1 cellular context compared by ENCODE assay signal in the genomic region with DNA sequence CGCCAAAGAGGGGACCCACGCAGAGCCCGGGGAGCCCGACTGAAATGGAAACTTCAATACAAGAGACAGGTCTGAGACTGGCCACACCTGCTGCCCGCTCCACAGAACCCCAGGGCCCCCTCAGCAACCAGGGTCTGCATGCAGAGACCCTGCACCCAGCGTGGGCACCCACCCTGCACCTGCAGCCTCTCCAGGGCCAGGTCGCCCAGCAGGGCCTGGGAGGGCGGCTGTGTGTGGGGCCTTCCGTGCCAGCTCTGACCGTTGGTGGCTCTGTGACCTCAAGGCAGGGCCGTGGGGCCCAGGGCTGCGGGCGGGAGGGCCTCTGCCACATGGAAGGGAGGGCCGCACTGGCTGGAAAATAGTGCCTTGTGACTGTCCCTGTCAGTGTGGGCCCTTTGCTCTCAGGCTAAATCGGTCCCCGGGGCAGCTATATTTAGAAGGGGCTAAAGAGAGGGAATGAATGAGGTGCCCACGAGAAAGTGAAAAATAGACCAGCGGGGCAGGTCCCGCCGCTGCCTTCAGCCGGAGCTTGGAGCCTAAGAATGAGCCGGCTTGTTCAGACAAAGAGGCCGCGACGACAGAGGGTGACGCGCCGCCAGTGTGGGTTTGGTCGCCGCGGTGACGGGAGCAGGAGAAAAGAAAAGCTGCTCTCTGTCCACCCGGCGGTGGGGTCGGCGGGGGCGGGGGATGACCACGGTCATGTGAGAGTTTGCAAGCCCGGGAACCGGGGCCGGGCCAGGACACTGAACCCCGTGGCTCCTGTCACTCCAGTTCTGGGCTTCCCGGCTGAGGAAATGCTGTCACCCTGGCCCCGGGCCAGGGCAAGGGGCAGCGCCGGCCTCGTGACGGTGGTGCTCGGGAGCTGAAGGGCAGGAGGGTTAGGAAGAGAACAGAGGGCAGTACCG.
TF ChIP-seq lines count a peak whose summit lies in the region.

No MANE protein-coding gene starts in this region.

TF ChIP-seq in HepG2, 621 proteins besides CTCF, POLR2A, EP300 and RAD21 (continued from another document and continues in another):
- TF ChIP-seq, protein P1, sequence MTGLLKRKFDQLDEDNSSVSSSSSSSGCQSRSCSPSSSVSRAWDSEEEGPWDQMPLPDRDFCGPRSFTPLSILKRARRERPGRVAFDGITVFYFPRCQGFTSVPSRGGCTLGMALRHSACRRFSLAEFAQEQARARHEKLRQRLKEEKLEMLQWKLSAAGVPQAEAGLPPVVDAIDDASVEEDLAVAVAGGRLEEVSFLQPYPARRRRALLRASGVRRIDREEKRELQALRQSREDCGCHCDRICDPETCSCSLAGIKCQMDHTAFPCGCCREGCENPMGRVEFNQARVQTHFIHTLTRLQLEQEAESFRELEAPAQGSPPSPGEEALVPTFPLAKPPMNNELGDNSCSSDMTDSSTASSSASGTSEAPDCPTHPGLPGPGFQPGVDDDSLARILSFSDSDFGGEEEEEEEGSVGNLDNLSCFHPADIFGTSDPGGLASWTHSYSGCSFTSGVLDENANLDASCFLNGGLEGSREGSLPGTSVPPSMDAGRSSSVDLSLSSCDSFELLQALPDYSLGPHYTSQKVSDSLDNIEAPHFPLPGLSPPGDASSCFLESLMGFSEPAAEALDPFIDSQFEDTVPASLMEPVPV (CRISPR knock-in tag; IDR thresholded peaks at IDR 0.05) = peak; percentile 85; the same call in 1 of the 2 replicates
- peak; percentile 76 for TF ChIP-seq EED (CRISPR knock-in tag; IDR thresholded peaks at IDR 0.05)
- 0 out of 2 replicates have a peak, but pooled peaks have one; percentile 42 for TF ChIP-seq ZNF451 (CRISPR knock-in tag; IDR thresholded peaks at IDR 0.05)
- TF ChIP-seq, protein P2, sequence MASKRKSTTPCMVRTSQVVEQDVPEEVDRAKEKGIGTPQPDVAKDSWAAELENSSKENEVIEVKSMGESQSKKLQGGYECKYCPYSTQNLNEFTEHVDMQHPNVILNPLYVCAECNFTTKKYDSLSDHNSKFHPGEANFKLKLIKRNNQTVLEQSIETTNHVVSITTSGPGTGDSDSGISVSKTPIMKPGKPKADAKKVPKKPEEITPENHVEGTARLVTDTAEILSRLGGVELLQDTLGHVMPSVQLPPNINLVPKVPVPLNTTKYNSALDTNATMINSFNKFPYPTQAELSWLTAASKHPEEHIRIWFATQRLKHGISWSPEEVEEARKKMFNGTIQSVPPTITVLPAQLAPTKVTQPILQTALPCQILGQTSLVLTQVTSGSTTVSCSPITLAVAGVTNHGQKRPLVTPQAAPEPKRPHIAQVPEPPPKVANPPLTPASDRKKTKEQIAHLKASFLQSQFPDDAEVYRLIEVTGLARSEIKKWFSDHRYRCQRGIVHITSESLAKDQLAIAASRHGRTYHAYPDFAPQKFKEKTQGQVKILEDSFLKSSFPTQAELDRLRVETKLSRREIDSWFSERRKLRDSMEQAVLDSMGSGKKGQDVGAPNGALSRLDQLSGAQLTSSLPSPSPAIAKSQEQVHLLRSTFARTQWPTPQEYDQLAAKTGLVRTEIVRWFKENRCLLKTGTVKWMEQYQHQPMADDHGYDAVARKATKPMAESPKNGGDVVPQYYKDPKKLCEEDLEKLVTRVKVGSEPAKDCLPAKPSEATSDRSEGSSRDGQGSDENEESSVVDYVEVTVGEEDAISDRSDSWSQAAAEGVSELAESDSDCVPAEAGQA (IDR thresholded peaks at IDR 0.05; ENCODE audit: low read depth) = 0 out of 2 replicates have a peak, but pooled peaks have one; percentile 8
- TF ChIP-seq, protein P2 (CRISPR knock-in tag; IDR thresholded peaks at IDR 0.05; ENCODE audit: borderline replicate concordance) = no peak
- TF ChIP-seq ARNT (IDR thresholded peaks at IDR 0.05) = no peak
- TF ChIP-seq, protein P3, sequence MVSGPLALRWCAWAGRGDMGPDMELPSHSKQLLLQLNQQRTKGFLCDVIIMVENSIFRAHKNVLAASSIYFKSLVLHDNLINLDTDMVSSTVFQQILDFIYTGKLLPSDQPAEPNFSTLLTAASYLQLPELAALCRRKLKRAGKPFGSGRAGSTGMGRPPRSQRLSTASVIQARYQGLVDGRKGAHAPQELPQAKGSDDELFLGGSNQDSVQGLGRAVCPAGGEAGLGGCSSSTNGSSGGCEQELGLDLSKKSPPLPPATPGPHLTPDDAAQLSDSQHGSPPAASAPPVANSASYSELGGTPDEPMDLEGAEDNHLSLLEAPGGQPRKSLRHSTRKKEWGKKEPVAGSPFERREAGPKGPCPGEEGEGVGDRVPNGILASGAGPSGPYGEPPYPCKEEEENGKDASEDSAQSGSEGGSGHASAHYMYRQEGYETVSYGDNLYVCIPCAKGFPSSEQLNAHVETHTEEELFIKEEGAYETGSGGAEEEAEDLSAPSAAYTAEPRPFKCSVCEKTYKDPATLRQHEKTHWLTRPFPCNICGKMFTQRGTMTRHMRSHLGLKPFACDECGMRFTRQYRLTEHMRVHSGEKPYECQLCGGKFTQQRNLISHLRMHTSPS (CRISPR knock-in tag; IDR thresholded peaks at IDR 0.05; ENCODE audit: low read depth) = peak; percentile 80
- 0 out of 2 replicates have a peak, but pooled peaks have one; percentile 27 for TF ChIP-seq ZNF138 (CRISPR knock-in tag; IDR thresholded peaks at IDR 0.05; ENCODE audit: low read depth)
- TF ChIP-seq, protein P4, sequence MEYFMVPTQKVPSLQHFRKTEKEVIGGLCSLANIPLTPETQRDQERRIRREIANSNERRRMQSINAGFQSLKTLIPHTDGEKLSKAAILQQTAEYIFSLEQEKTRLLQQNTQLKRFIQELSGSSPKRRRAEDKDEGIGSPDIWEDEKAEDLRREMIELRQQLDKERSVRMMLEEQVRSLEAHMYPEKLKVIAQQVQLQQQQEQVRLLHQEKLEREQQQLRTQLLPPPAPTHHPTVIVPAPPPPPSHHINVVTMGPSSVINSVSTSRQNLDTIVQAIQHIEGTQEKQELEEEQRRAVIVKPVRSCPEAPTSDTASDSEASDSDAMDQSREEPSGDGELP (IDR thresholded peaks at IDR 0.05; ENCODE audit: borderline replicate concordance, low read depth) = peak; percentile 46; the same call in 1 of the 2 replicates
- peak; percentile 94 for TF ChIP-seq ZNF44 (CRISPR knock-in tag; IDR thresholded peaks at IDR 0.05)
- TF ChIP-seq, protein P5, sequence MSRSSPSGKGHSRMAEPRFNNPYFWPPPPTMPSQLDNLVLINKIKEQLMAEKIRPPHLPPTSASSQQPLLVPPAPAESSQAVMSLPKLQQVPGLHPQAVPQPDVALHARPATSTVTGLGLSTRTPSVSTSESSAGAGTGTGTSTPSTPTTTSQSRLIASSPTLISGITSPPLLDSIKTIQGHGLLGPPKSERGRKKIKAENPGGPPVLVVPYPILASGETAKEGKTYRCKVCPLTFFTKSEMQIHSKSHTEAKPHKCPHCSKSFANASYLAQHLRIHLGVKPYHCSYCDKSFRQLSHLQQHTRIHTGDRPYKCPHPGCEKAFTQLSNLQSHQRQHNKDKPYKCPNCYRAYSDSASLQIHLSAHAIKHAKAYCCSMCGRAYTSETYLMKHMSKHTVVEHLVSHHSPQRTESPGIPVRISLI (CRISPR knock-in tag; IDR thresholded peaks at IDR 0.05; ENCODE audit: borderline replicate concordance) = peak; percentile 42; the same call in 1 of the 2 replicates
- TF ChIP-seq, protein P6, sequence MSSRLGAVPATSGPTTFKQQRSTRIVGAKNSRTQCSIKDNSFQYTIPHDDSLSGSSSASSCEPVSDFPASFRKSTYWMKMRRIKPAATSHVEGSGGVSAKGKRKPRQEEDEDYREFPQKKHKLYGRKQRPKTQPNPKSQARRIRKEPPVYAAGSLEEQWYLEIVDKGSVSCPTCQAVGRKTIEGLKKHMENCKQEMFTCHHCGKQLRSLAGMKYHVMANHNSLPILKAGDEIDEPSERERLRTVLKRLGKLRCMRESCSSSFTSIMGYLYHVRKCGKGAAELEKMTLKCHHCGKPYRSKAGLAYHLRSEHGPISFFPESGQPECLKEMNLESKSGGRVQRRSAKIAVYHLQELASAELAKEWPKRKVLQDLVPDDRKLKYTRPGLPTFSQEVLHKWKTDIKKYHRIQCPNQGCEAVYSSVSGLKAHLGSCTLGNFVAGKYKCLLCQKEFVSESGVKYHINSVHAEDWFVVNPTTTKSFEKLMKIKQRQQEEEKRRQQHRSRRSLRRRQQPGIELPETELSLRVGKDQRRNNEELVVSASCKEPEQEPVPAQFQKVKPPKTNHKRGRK (CRISPR knock-in tag; IDR thresholded peaks at IDR 0.05) = no peak
- no peak for TF ChIP-seq PAF1 (CRISPR knock-in tag; IDR thresholded peaks at IDR 0.05)
- TF ChIP-seq, protein P7, sequence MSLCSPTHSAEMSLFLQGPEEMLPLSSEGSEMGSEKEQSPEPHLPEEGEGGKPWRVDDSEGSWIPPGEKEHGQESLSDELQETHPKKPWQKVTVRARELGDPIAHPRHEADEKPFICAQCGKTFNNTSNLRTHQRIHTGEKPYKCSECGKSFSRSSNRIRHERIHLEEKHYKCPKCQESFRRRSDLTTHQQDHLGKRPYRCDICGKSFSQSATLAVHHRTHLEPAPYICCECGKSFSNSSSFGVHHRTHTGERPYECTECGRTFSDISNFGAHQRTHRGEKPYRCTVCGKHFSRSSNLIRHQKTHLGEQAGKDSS (CRISPR knock-in tag; IDR thresholded peaks at IDR 0.05; ENCODE audit: borderline replicate concordance, low read depth) = peak; percentile 22; the same call in 1 of the 2 replicates
- TF ChIP-seq ZNF136 (CRISPR knock-in tag; IDR thresholded peaks at IDR 0.05; ENCODE audit: low read depth) = 0 out of 2 replicates have a peak, but pooled peaks have one; percentile 25
- peak; percentile 60; the same call in 1 of the 2 replicates for TF ChIP-seq ZNF350 (CRISPR knock-in tag; IDR thresholded peaks at IDR 0.05; ENCODE audit: borderline replicate concordance, low read depth)
- TF ChIP-seq ZNF619 (CRISPR knock-in tag; IDR thresholded peaks at IDR 0.05) = 0 out of 2 replicates have a peak, but pooled peaks have one; percentile 8
- peak; percentile 24; the same call in 1 of the 2 replicates for TF ChIP-seq ETV5 (CRISPR knock-in tag; IDR thresholded peaks at IDR 0.05; ENCODE audit: borderline replicate concordance)
- TF ChIP-seq ARNTL (CRISPR knock-in tag; IDR thresholded peaks at IDR 0.05) = peak; percentile 90
- no peak; the same call in none of the 2 replicates for TF ChIP-seq ZFP36L1 (CRISPR knock-in tag; IDR thresholded peaks at IDR 0.05)
- no peak for TF ChIP-seq PTBP1 (IDR thresholded peaks at IDR 0.05; ENCODE audit: low read depth, low read length, poor library complexity, severe bottlenecking)
- 0 out of 2 replicates have a peak, but pooled peaks have one; percentile 20 for TF ChIP-seq PCBP1 (IDR thresholded peaks at IDR 0.05; ENCODE audit: borderline replicate concordance, low read depth, low read length)
- no peak for TF ChIP-seq ZNF563 (CRISPR knock-in tag; IDR thresholded peaks at IDR 0.05)
- no peak for TF ChIP-seq ZNF331 (CRISPR knock-in tag; IDR thresholded peaks at IDR 0.05)
- TF ChIP-seq, protein P8, sequence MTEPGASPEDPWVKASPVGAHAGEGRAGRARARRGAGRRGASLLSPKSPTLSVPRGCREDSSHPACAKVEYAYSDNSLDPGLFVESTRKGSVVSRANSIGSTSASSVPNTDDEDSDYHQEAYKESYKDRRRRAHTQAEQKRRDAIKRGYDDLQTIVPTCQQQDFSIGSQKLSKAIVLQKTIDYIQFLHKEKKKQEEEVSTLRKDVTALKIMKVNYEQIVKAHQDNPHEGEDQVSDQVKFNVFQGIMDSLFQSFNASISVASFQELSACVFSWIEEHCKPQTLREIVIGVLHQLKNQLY (CRISPR knock-in tag; IDR thresholded peaks at IDR 0.05) = no peak
- TF ChIP-seq, protein P9, sequence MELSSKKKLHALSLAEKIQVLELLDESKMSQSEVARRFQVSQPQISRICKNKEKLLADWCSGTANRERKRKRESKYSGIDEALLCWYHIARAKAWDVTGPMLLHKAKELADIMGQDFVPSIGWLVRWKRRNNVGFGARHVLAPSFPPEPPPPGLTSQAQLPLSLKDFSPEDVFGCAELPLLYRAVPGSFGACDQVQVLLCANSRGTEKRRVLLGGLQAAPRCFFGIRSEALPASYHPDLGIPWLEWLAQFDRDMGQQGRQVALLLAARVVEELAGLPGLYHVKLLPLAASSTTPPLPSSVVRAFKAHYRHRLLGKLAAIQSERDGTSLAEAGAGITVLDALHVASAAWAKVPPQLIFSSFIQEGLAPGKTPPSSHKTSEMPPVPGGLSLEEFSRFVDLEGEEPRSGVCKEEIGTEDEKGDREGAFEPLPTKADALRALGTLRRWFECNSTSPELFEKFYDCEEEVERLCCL (CRISPR knock-in tag; IDR thresholded peaks at IDR 0.05; ENCODE audit: borderline replicate concordance) = 0 out of 2 replicates have a peak, but pooled peaks have one; percentile 8
- TF ChIP-seq, protein P10, sequence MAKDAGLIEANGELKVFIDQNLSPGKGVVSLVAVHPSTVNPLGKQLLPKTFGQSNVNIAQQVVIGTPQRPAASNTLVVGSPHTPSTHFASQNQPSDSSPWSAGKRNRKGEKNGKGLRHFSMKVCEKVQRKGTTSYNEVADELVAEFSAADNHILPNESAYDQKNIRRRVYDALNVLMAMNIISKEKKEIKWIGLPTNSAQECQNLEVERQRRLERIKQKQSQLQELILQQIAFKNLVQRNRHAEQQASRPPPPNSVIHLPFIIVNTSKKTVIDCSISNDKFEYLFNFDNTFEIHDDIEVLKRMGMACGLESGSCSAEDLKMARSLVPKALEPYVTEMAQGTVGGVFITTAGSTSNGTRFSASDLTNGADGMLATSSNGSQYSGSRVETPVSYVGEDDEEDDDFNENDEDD (CRISPR knock-in tag; IDR thresholded peaks at IDR 0.05; ENCODE audit: borderline replicate concordance) = peak; percentile 56; the same call in 1 of the 2 replicates
- no peak for TF ChIP-seq XRCC5 (optimal IDR thresholded peaks at IDR 0.05; ENCODE audit: low read length)
- TF ChIP-seq, protein P11, sequence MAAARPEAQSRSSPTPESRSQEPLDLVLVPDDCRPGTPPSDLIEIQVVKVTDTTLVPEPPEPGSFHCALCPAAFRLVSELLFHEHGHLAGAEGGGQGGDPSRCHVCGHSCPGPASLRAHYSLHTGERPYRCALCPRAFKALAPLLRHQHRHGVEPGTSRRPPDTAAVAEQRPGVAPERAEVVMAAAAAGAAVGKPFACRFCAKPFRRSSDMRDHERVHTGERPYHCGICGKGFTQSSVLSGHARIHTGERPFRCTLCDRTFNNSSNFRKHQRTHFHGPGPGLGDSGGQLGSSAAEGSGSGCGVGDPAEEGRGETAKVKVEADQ (CRISPR knock-in tag; IDR thresholded peaks at IDR 0.05; ENCODE audit: borderline replicate concordance) = 0 out of 2 replicates have a peak, but pooled peaks have one; percentile 71
